ENCODE assay signal across 8 cellular contexts in genomic region chr17:81346090-81346907, GRCh38. TPM values are rescaled to one million over a fixed set of nuclear protein-coding genes. Genes with fewer than 3 reads are reported as not detected.
DNase-seq lines count a peak whose midpoint lies in the region; TF ChIP-seq lines count a peak whose summit lies in the region.

No MANE protein-coding gene starts in this region.

- peaks cover 16% of the 10 kb centered on the region for H4K20me1 ChIP-seq in neural cell (ENCODE audit: insufficient read depth)

- peak overlapping the region; percentile 97 for H3K9ac ChIP-seq in neural cell (ENCODE audit: low read length)

- peaks cover 63% of the 10 kb centered on the region for H3K79me2 ChIP-seq in neural cell (replicated peaks; ENCODE audit: insufficient read depth, low read length)

- TF ChIP-seq EP300 in neural cell (conservative IDR thresholded peaks at IDR 0.05; ENCODE audit: poor library complexity, severe bottlenecking), result peak; percentile 64

- peak overlapping the region; percentile 61 for H3K4me3 ChIP-seq in MG63
- peak overlapping the region; percentile 85 for H3K4me3 ChIP-seq in neural cell (ENCODE audit: low read length)

- H3K9me3 ChIP-seq in MG63, result no peaks in the 10 kb centered on the region
- H3K9me3 ChIP-seq in neural cell (ENCODE audit: low read length), result no peaks in the 10 kb centered on the region

- H3K9me2 ChIP-seq in neural cell (ENCODE audit: insufficient read depth, low read length), result no peaks in the 10 kb centered on the region

- H2AFZ ChIP-seq in neural cell (ENCODE audit: low read depth, low read length), result no peak overlapping the region

- H3K36me3 ChIP-seq in MG63 (peaks cover 9% of the 10 kb centered on the region), neural cell (ENCODE audit: insufficient read depth, low read length) (no peaks in the 10 kb centered on the region)

- H3K27me3 ChIP-seq in MG63 (no peaks in the 10 kb centered on the region), neural cell (ENCODE audit: insufficient read depth, low read depth, low read length) (no peaks in the 10 kb centered on the region)

- no peak for TF ChIP-seq CTCF in neural cell (IDR thresholded peaks at IDR 0.05; ENCODE audit: poor library complexity, severe bottlenecking)

- peak overlapping the region; percentile 54 for H3K4me3 Mint-ChIP-seq in stimulated activated naive CD8-positive, alpha-beta T cell treated with anti-CD3 and anti-CD28 coated beads, Interleukin-15, Interleukin-2, amounts not matched to agents 100 ng/mL and 50 ng/mL, for 24 hours

- DNase-seq in DMS53 (lab: John Stamatoyannopoulos, UW), result peak; percentile 99
- peak; percentile 85 for DNase-seq in GOT3 (lab: John Stamatoyannopoulos, UW)
- peak; percentile 98 for DNase-seq in MG63
- peak; percentile 98 to 99 for DNase-seq in SHP77 (lab: John Stamatoyannopoulos, UW)
- peak; percentile 91 for DNase-seq in activated gamma-delta T cell (lab: John Stamatoyannopoulos, UW)
- DNase-seq in fibroblast of the conjunctiva (ENCODE audit: low read depth), result peak; percentile 90

- H3K4me2 ChIP-seq in neural cell (ENCODE audit: low read length), result peak overlapping the region; percentile 73

- peak; percentile 66 for TF ChIP-seq RAD21 in neural cell (conservative IDR thresholded peaks at IDR 0.05)

- peak overlapping the region; percentile 97 for H3K27ac ChIP-seq in neural cell (ENCODE audit: low read length)

- H3K27ac Mint-ChIP-seq in stimulated activated naive CD8-positive, alpha-beta T cell treated with anti-CD3 and anti-CD28 coated beads, Interleukin-15, Interleukin-2, amounts not matched to agents 100 ng/mL and 50 ng/mL, for 24 hours, result no peak overlapping the region

- peaks cover 26% of the 10 kb centered on the region for H3K4me1 Mint-ChIP-seq in stimulated activated naive CD8-positive, alpha-beta T cell treated with anti-CD3 and anti-CD28 coated beads, Interleukin-15, Interleukin-2, amounts not matched to agents 100 ng/mL and 50 ng/mL, for 24 hours (ENCODE audit: low read depth)

- no peaks in the 10 kb centered on the region for H3K9me3 Mint-ChIP-seq in stimulated activated naive CD8-positive, alpha-beta T cell treated with anti-CD3 and anti-CD28 coated beads, Interleukin-15, Interleukin-2, amounts not matched to agents 100 ng/mL and 50 ng/mL, for 24 hours

- peaks cover 40% of the 10 kb centered on the region for H3K27me3 Mint-ChIP-seq in stimulated activated naive CD8-positive, alpha-beta T cell treated with anti-CD3 and anti-CD28 coated beads, Interleukin-15, Interleukin-2, amounts not matched to agents 100 ng/mL and 50 ng/mL, for 24 hours

- H3F3A ChIP-seq in neural cell (ENCODE audit: insufficient read depth, low read length, poor library complexity, severe bottlenecking), result no peaks in the 10 kb centered on the region

- H3K36me3 Mint-ChIP-seq in stimulated activated naive CD8-positive, alpha-beta T cell treated with anti-CD3 and anti-CD28 coated beads, Interleukin-15, Interleukin-2, amounts not matched to agents 100 ng/mL and 50 ng/mL, for 24 hours (ENCODE audit: low read depth), result no peaks in the 10 kb centered on the region

TF ChIP-seq in neural cell, 6 proteins besides CTCF, POLR2A, EP300 and RAD21:
- TF ChIP-seq SMC3 (conservative IDR thresholded peaks at IDR 0.05; ENCODE audit: poor library complexity), result peak; percentile 69
- TF ChIP-seq MXI1 (conservative IDR thresholded peaks at IDR 0.05; ENCODE audit: poor library complexity, severe bottlenecking), result no peak
- TF ChIP-seq TAF1 (IDR thresholded peaks at IDR 0.05; ENCODE audit: low read depth), result peak; percentile 92
- peak; percentile 96 for TF ChIP-seq REST (IDR thresholded peaks at IDR 0.05; ENCODE audit: borderline replicate concordance)
- TF ChIP-seq EZH2 (IDR thresholded peaks at IDR 0.05; ENCODE audit: borderline replicate concordance, insufficient read depth, low read length, poor library complexity, severe bottlenecking), result no peak
- peak; percentile 98 for TF ChIP-seq POLR2AphosphoS5 (IDR thresholded peaks at IDR 0.05)
TF ChIP-seq in neural cell: peak in this region for 4.

RNA-seq across cellular contexts. Expression of gene BAHCC1, which starts 49.0 kb away (rescaled TPM):
- 3.6 and 10.4 TPM in 2 replicates for total RNA-seq in MG63 (2014; rRNA removed; shearing (Covaris generic); ENCODE audit: low replicate concordance)
- polyA plus RNA-seq in neural cell, result 12.4 and 14.2 TPM in 2 replicates
- 20.7 and 24.9 TPM in 2 replicates for polyA minus RNA-seq in neural cell

RNA-seq across cellular contexts. Expression of gene SLC38A10, which starts 51.2 kb away (rescaled TPM):
- total RNA-seq in MG63 (2014; rRNA removed; shearing (Covaris generic); ENCODE audit: low replicate concordance), result 76.4 and 121 TPM in 2 replicates
- polyA plus RNA-seq in neural cell, result 37.4 and 46.0 TPM in 2 replicates
- polyA minus RNA-seq in neural cell, result 39.6 and 45.8 TPM in 2 replicates

Comparison
In these comparisons a context has a peak if more than half of its experiments do, and no peak if none do; other contexts are left out.
1. Peak in every context shown above with its lines: DNase-seq, H3K4me3 ChIP-seq and H3K27ac ChIP-seq.